In the genomic region with DNA sequence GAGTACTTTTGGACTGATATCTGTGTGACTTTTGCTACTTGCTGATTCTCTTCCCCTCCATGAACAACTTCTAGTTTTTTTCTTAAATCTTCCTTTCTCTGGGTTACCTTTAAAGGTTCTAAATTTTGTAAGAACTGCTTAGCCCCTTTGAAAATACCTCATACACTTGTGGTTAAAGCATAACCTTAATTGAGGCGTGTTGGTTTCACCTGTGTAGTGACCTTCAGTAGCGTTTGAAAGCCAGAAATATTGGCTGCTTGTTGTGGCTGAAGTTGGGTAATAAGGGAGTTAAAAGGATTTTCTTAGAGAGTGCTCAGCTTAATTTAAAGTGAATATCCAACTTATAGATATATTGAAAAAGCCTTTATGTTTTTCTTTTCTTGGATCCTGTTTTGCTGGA, we compare ENCODE assay signal across 26 cellular contexts. TPM values are rescaled to one million over a fixed set of nuclear protein-coding genes. Genes with fewer than 3 reads are reported as not detected.
"Had no signal": no experiment of that assay in that cellular context is flagged by ENCODE, and none has a peak within 500 bp of the region (broad histone marks: within the 10 kb centered on the region; RNA-seq: fewer than 3 reads in every experiment).

No MANE protein-coding gene starts in this region.

- H3K9me3 ChIP-seq: SJCRH30 had no signal

- H3K4me3 ChIP-seq: SJCRH30 had no signal

- H3K27ac ChIP-seq: RWPE1, SJCRH30 had no signal

- H3K4me1 ChIP-seq: SJCRH30 had no signal

- H3K27me3 ChIP-seq: SJCRH30 had no signal

- ATAC-seq: Panc1, PC-3, Right ventricle myocardium inferior, SK-N-SH treated with all-trans-retinoic acid at 6 μM for 48 hours had no signal

- DNase-seq: NCI-H1092; NCI-H1417 treated with DMSO at 0.1 percent for 48 hours; NCI-H146; NCI-H1694 treated with DMSO at 0.1 percent for 48 hours; NCI-H1930; NCI-H2081; NCI-H2107; NCI-H2171; NCI-H226; NCI-H446; NCI-H510A; NCI-H524 treated with DMSO at 0.1 percent for 48 hours; NCI-H69; NCI-H774; NK-92 treated with Interleukin-12 subunit alpha and Interleukin-12 subunit beta, amount 100 ng/mL, for 24 hours; SHP77 treated with DMSO at 0.1 percent for 48 hours had no signal

- H3K36me3 ChIP-seq: SJCRH30 had no signal

RNA-seq across cellular contexts. Expression of a gene that starts 32.0 kb away (rescaled TPM):
- total RNA-seq: HT-29, LHCN-M2, MCF 10A, OCI-LY7, PC-3, Right ventricle myocardium inferior had no signal
